Comparison of ENCODE assay signal across 7 cellular contexts in the genomic region with DNA sequence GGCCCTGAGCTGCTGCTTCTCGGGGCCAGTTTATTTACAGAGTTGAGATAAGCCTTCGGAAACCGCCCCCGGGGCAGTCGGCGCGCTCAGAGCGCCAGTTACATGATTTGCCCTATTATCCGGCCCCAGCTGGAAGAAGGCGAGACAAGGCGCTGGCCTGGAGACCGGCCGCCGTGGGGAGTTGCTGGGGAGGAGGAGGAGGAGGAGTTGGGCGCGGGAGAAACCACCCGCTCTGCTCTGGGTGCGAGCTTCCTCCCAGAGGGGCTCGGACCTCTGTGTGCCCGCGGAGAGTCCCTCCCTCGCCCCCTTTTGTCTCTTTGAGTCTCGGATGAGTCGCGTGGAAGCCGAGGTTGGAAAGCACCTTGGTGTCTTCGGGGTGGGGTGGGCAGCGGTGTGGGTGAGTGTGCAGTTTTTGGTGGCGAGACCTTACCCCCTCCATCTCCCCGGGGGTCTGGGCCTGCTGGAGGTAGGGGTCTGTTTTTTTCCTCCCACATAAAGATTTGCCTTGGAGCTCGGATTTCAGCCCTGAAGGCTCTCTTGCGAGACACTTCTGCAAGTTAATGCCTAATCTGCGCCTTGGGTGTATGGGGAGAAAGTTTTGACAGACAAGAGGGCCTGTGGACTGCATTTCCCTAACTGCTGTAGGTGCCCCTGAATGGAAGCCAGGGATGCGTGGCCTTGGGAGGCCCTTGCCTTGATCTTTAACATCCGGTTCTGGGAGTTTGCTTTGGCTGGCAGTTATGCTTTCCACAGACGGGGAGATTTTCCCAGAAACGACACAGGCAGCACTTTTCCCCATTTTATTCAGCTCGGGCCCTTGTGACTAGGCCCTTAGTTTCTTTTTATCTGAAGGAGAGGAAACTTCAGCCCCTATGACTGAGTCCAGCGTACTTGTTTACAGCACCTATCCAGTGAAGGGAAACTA.
A peak's percentile ranks its signal among the peaks of the same experiment; 100 is the strongest.
DNase-seq lines count a peak whose midpoint lies in the region; ATAC-seq, FAIRE-seq and TF ChIP-seq lines count a peak whose summit lies in the region.

No MANE protein-coding gene starts in this region.

- TF ChIP-seq CTCF in GM12875 (IDR thresholded peaks at IDR 0.05; ENCODE audit: borderline replicate concordance, insufficient read depth, low read depth, low read length) (no peak), gastrocnemius medialis (IDR thresholded peaks at IDR 0.05 in 4 of 5, conservative IDR thresholded peaks at IDR 0.05 in 1 of 5) (no peak)

- H3K27me3 ChIP-seq in gastrocnemius medialis = no peaks in the 10 kb centered on the region

- peak overlapping the region; percentile 80 for H3K27ac ChIP-seq in angular gyrus (ENCODE audit: low read depth, low read length)
- peak overlapping the region; percentile 89 to 96 (median 94) for H3K27ac ChIP-seq in gastrocnemius medialis

- no peaks in the 10 kb centered on the region for H3K36me3 ChIP-seq in gastrocnemius medialis

- H3K9me3 ChIP-seq in gastrocnemius medialis = no peaks in the 10 kb centered on the region

- TF ChIP-seq POLR2A in gastrocnemius medialis (IDR thresholded peaks at IDR 0.05) = no peak

- intact Hi-C loops in gastrocnemius medialis (cut with DNase I; ENCODE audit: low total_unique reads) = loop anchor here (2.0 kb wide), 1 partner anchor 303 kb away; no protein-coding TSS in a partner anchor

- DNase-seq in RCC 7860 (ENCODE audit: low spot score) = peak; percentile 66
- DNase-seq in gastrocnemius medialis = peak in 1 of 2 donors; percentile 47
- no peak for DNase-seq in activated gamma-delta T cell (lab: John Stamatoyannopoulos, UW)

- FAIRE-seq in RCC 7860 (lab: Jason Lieb, UNC) = peak; percentile 63

- peak overlapping the region; percentile 84 for H3K4me3 ChIP-seq in GM12875 (ENCODE audit: low read depth, low read length)
- peak overlapping the region; percentile 81 for H3K4me3 ChIP-seq in iPS-11a (ENCODE audit: low read depth, low read length)
- peak overlapping the region; percentile 73 to 85 (median 82) for H3K4me3 ChIP-seq in gastrocnemius medialis

- peaks cover 54 to 66% of the 10 kb centered on the region in 2 donors for H3K4me1 ChIP-seq in gastrocnemius medialis

- in situ Hi-C loops in gastrocnemius medialis (cut with MboI; ENCODE audit: low sequenced_read_pairs in 4 of 4) = loop anchor here in 2 of 4 donors (10.0 to 25.0 kb wide), 3 partner anchors 79 to 431 kb away; no protein-coding TSS in a partner anchor

- ATAC-seq in HG02759 (IDR thresholded peaks at IDR 0.05; ENCODE audit: unreplicated experiment) (peak; percentile 44), gastrocnemius medialis (peak; percentile 43 to 53)
